Comparison of ENCODE assay signal across 3 cellular contexts in genomic region chr5:39772307-39772706, GRCh38.
TF ChIP-seq lines count a peak whose summit lies in the region.

No MANE protein-coding gene starts in this region.

TF ChIP-seq in GM23338, 12 proteins besides CTCF, POLR2A, EP300 and RAD21 (continues in another document):
- no peak for TF ChIP-seq NANOG (IDR thresholded peaks at IDR 0.05; ENCODE audit: borderline replicate concordance)
- no peak for TF ChIP-seq ZNF331 (CRISPR knock-in tag; IDR thresholded peaks at IDR 0.05; ENCODE audit: low read depth)
- TF ChIP-seq EZH2phosphoT487 (IDR thresholded peaks at IDR 0.05; ENCODE audit: unreplicated experiment), result no peak
- TF ChIP-seq, protein P1, sequence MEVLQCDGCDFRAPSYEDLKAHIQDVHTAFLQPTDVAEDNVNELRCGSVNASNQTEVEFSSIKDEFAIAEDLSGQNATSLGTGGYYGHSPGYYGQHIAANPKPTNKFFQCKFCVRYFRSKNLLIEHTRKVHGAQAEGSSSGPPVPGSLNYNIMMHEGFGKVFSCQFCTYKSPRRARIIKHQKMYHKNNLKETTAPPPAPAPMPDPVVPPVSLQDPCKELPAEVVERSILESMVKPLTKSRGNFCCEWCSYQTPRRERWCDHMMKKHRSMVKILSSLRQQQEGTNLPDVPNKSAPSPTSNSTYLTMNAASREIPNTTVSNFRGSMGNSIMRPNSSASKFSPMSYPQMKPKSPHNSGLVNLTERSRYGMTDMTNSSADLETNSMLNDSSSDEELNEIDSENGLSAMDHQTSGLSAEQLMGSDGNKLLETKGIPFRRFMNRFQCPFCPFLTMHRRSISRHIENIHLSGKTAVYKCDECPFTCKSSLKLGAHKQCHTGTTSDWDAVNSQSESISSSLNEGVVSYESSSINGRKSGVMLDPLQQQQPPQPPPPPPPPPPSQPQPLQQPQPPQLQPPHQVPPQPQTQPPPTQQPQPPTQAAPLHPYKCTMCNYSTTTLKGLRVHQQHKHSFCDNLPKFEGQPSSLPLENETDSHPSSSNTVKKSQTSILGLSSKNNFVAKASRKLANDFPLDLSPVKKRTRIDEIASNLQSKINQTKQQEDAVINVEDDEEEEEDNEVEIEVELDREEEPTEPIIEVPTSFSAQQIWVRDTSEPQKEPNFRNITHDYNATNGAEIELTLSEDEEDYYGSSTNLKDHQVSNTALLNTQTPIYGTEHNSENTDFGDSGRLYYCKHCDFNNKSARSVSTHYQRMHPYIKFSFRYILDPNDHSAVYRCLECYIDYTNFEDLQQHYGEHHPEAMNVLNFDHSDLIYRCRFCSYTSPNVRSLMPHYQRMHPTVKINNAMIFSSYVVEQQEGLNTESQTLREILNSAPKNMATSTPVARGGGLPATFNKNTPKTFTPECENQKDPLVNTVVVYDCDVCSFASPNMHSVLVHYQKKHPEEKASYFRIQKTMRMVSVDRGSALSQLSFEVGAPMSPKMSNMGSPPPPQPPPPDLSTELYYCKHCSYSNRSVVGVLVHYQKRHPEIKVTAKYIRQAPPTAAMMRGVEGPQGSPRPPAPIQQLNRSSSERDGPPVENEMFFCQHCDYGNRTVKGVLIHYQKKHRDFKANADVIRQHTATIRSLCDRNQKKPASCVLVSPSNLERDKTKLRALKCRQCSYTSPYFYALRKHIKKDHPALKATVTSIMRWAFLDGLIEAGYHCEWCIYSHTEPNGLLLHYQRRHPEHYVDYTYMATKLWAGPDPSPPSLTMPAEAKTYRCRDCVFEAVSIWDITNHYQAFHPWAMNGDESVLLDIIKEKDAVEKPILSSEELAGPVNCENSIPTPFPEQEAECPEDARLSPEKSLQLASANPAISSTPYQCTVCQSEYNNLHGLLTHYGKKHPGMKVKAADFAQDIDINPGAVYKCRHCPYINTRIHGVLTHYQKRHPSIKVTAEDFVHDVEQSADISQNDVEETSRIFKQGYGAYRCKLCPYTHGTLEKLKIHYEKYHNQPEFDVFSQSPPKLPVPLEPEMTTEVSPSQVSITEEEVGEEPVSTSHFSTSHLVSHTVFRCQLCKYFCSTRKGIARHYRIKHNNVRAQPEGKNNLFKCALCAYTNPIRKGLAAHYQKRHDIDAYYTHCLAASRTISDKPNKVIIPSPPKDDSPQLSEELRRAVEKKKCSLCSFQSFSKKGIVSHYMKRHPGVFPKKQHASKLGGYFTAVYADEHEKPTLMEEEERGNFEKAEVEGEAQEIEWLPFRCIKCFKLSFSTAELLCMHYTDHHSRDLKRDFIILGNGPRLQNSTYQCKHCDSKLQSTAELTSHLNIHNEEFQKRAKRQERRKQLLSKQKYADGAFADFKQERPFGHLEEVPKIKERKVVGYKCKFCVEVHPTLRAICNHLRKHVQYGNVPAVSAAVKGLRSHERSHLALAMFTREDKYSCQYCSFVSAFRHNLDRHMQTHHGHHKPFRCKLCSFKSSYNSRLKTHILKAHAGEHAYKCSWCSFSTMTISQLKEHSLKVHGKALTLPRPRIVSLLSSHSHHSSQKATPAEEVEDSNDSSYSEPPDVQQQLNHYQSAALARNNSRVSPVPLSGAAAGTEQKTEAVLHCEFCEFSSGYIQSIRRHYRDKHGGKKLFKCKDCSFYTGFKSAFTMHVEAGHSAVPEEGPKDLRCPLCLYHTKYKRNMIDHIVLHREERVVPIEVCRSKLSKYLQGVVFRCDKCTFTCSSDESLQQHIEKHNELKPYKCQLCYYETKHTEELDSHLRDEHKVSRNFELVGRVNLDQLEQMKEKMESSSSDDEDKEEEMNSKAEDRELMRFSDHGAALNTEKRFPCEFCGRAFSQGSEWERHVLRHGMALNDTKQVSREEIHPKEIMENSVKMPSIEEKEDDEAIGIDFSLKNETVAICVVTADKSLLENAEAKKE (CRISPR knock-in tag; IDR thresholded peaks at IDR 0.05), result no peak
- TF ChIP-seq EZH2 (IDR thresholded peaks at IDR 0.05; ENCODE audit: low read depth, unreplicated experiment), result no peak
- no peak for TF ChIP-seq JUNB (IDR thresholded peaks at IDR 0.05; ENCODE audit: unreplicated experiment)

TF ChIP-seq in IMR-90, 13 proteins besides CTCF, POLR2A, EP300 and RAD21:
- no peak for TF ChIP-seq FOS (IDR thresholded peaks at IDR 0.05; ENCODE audit: low read depth, low read length)
- TF ChIP-seq RFX5 (IDR thresholded peaks at IDR 0.05; ENCODE audit: low read depth, low read length), result no peak
- TF ChIP-seq, protein P2, sequence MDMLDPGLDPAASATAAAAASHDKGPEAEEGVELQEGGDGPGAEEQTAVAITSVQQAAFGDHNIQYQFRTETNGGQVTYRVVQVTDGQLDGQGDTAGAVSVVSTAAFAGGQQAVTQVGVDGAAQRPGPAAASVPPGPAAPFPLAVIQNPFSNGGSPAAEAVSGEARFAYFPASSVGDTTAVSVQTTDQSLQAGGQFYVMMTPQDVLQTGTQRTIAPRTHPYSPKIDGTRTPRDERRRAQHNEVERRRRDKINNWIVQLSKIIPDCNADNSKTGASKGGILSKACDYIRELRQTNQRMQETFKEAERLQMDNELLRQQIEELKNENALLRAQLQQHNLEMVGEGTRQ (IDR thresholded peaks at IDR 0.05; ENCODE audit: low read depth, low read length), result no peak
- TF ChIP-seq CHD1 (IDR thresholded peaks at IDR 0.05; ENCODE audit: low read depth, low read length), result no peak
- TF ChIP-seq RCOR1 (IDR thresholded peaks at IDR 0.05; ENCODE audit: insufficient replicate concordance, low read length), result no peak
- no peak for TF ChIP-seq ELK1 (IDR thresholded peaks at IDR 0.05; ENCODE audit: borderline replicate concordance, low read depth, low read length)
- no peak for TF ChIP-seq MXI1 (IDR thresholded peaks at IDR 0.05; ENCODE audit: borderline replicate concordance, low read depth, low read length)
- no peak for TF ChIP-seq MAZ (IDR thresholded peaks at IDR 0.05; ENCODE audit: borderline replicate concordance, low read depth, low read length)
- no peak for TF ChIP-seq CEBPB (IDR thresholded peaks at IDR 0.05; ENCODE audit: low read depth, low read length)
- TF ChIP-seq SMC3 (IDR thresholded peaks at IDR 0.05; ENCODE audit: low read depth, low read length), result no peak
- TF ChIP-seq NFE2L2 (IDR thresholded peaks at IDR 0.05; ENCODE audit: low read depth, low read length), result no peak
- no peak for TF ChIP-seq MAFK (IDR thresholded peaks at IDR 0.05; ENCODE audit: low read depth, low read length)
- TF ChIP-seq BHLHE40 (IDR thresholded peaks at IDR 0.05; ENCODE audit: low read depth, low read length), result no peak

TF ChIP-seq in WTC11, 78 proteins besides CTCF, POLR2A, EP300 and RAD21:
- TF ChIP-seq, protein P3, sequence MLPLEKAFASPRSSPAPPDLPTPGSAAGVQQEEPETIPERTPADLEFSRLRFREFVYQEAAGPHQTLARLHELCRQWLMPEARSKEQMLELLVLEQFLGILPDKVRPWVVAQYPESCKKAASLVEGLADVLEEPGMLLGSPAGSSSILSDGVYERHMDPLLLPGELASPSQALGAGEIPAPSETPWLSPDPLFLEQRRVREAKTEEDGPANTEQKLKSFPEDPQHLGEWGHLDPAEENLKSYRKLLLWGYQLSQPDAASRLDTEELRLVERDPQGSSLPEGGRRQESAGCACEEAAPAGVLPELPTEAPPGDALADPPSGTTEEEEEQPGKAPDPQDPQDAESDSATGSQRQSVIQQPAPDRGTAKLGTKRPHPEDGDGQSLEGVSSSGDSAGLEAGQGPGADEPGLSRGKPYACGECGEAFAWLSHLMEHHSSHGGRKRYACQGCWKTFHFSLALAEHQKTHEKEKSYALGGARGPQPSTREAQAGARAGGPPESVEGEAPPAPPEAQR (CRISPR knock-in tag; IDR thresholded peaks at IDR 0.05), result no peak
- TF ChIP-seq ZBTB21 (CRISPR knock-in tag; IDR thresholded peaks at IDR 0.05; ENCODE audit: borderline replicate concordance) (no peak), ELF4 (CRISPR knock-in tag; IDR thresholded peaks at IDR 0.05; ENCODE audit: low read depth) (no peak)
- TF ChIP-seq, protein P4, sequence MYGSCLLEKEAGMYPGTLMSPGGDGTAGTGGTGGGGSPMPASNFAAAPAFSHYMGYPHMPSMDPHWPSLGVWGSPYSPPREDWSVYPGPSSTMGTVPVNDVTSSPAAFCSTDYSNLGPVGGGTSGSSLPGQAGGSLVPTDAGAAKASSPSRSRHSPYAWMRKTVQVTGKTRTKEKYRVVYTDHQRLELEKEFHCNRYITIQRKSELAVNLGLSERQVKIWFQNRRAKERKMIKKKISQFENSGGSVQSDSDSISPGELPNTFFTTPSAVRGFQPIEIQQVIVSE (CRISPR knock-in tag; IDR thresholded peaks at IDR 0.05; ENCODE audit: borderline replicate concordance), result no peak
